In the genomic region with DNA sequence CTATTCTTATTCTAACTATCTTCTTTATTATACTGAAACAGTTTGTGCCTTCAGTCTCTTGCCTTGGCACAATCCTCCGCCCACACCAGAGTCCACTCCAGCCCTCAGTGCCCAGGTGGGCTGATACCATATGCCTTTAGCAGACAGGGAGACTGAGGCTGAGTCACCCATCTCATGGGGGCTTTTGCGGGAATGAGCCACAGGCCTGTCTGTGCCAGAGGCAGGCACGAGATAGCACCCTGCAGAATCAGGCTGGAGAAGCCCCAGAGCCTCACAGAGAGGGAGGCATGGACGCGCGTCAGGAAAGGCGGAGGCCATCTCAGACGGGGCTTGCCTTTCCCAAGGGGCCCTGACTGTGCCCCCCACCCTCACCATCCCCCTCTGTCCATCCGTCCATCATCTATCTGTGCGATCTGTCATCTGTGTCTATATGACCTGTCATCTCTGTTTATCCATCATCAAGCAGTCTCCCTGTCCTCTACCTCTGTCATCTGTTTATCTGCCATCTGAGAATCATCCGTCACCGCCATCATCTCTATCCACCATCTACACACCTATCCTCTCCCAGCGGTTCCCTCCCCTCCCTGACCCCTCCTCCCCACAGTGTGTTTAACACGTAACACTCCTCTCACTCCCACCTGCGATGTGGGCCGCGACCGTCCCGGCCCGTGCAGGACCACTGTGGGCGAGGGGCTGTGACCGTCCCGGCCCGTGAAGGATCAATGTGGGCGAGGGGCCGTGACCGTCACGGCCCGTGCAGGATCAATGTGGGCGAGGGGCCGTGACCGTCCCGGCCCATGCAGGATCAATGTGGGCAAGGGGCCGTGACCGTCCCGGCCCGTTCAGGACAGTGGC, we compare ENCODE assay signal across 1 cellular context.
TF ChIP-seq lines count a peak whose summit lies in the region.

No MANE protein-coding gene starts in this region.

TF ChIP-seq in WTC11, 78 proteins besides CTCF, POLR2A, EP300 and RAD21:
- TF ChIP-seq SP1 (CRISPR knock-in tag; conservative IDR thresholded peaks at IDR 0.05) (no peak), ZNF263 (CRISPR knock-in tag; IDR thresholded peaks at IDR 0.05; ENCODE audit: low read depth) (no peak), FOXJ3 (CRISPR knock-in tag; IDR thresholded peaks at IDR 0.05; ENCODE audit: borderline replicate concordance) (no peak), RELA (CRISPR knock-in tag; IDR thresholded peaks at IDR 0.05; ENCODE audit: borderline replicate concordance) (no peak), FOXK1 (CRISPR knock-in tag; IDR thresholded peaks at IDR 0.05) (no peak), MYBL2 (CRISPR knock-in tag; IDR thresholded peaks at IDR 0.05) (no peak), NFYB (CRISPR knock-in tag; conservative IDR thresholded peaks at IDR 0.05; ENCODE audit: low read depth) (no peak), RORB (CRISPR knock-in tag; IDR thresholded peaks at IDR 0.05) (no peak), GTF2I (CRISPR knock-in tag; conservative IDR thresholded peaks at IDR 0.05) (no peak), ZNF416 (CRISPR knock-in tag; IDR thresholded peaks at IDR 0.05) (no peak), JUN (CRISPR knock-in tag; IDR thresholded peaks at IDR 0.05) (no peak)
- TF ChIP-seq, protein P1, sequence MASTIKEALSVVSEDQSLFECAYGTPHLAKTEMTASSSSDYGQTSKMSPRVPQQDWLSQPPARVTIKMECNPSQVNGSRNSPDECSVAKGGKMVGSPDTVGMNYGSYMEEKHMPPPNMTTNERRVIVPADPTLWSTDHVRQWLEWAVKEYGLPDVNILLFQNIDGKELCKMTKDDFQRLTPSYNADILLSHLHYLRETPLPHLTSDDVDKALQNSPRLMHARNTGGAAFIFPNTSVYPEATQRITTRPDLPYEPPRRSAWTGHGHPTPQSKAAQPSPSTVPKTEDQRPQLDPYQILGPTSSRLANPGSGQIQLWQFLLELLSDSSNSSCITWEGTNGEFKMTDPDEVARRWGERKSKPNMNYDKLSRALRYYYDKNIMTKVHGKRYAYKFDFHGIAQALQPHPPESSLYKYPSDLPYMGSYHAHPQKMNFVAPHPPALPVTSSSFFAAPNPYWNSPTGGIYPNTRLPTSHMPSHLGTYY (CRISPR knock-in tag; IDR thresholded peaks at IDR 0.05), result no peak
- TF ChIP-seq, protein P2, sequence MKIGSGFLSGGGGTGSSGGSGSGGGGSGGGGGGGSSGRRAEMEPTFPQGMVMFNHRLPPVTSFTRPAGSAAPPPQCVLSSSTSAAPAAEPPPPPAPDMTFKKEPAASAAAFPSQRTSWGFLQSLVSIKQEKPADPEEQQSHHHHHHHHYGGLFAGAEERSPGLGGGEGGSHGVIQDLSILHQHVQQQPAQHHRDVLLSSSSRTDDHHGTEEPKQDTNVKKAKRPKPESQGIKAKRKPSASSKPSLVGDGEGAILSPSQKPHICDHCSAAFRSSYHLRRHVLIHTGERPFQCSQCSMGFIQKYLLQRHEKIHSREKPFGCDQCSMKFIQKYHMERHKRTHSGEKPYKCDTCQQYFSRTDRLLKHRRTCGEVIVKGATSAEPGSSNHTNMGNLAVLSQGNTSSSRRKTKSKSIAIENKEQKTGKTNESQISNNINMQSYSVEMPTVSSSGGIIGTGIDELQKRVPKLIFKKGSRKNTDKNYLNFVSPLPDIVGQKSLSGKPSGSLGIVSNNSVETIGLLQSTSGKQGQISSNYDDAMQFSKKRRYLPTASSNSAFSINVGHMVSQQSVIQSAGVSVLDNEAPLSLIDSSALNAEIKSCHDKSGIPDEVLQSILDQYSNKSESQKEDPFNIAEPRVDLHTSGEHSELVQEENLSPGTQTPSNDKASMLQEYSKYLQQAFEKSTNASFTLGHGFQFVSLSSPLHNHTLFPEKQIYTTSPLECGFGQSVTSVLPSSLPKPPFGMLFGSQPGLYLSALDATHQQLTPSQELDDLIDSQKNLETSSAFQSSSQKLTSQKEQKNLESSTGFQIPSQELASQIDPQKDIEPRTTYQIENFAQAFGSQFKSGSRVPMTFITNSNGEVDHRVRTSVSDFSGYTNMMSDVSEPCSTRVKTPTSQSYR (CRISPR knock-in tag; IDR thresholded peaks at IDR 0.05), result no peak
- TF ChIP-seq, protein P3, sequence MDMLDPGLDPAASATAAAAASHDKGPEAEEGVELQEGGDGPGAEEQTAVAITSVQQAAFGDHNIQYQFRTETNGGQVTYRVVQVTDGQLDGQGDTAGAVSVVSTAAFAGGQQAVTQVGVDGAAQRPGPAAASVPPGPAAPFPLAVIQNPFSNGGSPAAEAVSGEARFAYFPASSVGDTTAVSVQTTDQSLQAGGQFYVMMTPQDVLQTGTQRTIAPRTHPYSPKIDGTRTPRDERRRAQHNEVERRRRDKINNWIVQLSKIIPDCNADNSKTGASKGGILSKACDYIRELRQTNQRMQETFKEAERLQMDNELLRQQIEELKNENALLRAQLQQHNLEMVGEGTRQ (CRISPR knock-in tag; IDR thresholded peaks at IDR 0.05), result no peak
- TF ChIP-seq, protein P4, sequence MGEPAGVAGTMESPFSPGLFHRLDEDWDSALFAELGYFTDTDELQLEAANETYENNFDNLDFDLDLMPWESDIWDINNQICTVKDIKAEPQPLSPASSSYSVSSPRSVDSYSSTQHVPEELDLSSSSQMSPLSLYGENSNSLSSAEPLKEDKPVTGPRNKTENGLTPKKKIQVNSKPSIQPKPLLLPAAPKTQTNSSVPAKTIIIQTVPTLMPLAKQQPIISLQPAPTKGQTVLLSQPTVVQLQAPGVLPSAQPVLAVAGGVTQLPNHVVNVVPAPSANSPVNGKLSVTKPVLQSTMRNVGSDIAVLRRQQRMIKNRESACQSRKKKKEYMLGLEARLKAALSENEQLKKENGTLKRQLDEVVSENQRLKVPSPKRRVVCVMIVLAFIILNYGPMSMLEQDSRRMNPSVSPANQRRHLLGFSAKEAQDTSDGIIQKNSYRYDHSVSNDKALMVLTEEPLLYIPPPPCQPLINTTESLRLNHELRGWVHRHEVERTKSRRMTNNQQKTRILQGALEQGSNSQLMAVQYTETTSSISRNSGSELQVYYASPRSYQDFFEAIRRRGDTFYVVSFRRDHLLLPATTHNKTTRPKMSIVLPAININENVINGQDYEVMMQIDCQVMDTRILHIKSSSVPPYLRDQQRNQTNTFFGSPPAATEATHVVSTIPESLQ (CRISPR knock-in tag; IDR thresholded peaks at IDR 0.05), result no peak
- TF ChIP-seq, protein P5, sequence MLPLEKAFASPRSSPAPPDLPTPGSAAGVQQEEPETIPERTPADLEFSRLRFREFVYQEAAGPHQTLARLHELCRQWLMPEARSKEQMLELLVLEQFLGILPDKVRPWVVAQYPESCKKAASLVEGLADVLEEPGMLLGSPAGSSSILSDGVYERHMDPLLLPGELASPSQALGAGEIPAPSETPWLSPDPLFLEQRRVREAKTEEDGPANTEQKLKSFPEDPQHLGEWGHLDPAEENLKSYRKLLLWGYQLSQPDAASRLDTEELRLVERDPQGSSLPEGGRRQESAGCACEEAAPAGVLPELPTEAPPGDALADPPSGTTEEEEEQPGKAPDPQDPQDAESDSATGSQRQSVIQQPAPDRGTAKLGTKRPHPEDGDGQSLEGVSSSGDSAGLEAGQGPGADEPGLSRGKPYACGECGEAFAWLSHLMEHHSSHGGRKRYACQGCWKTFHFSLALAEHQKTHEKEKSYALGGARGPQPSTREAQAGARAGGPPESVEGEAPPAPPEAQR (CRISPR knock-in tag; IDR thresholded peaks at IDR 0.05), result no peak
- TF ChIP-seq, protein P6, sequence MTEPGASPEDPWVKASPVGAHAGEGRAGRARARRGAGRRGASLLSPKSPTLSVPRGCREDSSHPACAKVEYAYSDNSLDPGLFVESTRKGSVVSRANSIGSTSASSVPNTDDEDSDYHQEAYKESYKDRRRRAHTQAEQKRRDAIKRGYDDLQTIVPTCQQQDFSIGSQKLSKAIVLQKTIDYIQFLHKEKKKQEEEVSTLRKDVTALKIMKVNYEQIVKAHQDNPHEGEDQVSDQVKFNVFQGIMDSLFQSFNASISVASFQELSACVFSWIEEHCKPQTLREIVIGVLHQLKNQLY (CRISPR knock-in tag; IDR thresholded peaks at IDR 0.05), result no peak
- TF ChIP-seq, protein P7, sequence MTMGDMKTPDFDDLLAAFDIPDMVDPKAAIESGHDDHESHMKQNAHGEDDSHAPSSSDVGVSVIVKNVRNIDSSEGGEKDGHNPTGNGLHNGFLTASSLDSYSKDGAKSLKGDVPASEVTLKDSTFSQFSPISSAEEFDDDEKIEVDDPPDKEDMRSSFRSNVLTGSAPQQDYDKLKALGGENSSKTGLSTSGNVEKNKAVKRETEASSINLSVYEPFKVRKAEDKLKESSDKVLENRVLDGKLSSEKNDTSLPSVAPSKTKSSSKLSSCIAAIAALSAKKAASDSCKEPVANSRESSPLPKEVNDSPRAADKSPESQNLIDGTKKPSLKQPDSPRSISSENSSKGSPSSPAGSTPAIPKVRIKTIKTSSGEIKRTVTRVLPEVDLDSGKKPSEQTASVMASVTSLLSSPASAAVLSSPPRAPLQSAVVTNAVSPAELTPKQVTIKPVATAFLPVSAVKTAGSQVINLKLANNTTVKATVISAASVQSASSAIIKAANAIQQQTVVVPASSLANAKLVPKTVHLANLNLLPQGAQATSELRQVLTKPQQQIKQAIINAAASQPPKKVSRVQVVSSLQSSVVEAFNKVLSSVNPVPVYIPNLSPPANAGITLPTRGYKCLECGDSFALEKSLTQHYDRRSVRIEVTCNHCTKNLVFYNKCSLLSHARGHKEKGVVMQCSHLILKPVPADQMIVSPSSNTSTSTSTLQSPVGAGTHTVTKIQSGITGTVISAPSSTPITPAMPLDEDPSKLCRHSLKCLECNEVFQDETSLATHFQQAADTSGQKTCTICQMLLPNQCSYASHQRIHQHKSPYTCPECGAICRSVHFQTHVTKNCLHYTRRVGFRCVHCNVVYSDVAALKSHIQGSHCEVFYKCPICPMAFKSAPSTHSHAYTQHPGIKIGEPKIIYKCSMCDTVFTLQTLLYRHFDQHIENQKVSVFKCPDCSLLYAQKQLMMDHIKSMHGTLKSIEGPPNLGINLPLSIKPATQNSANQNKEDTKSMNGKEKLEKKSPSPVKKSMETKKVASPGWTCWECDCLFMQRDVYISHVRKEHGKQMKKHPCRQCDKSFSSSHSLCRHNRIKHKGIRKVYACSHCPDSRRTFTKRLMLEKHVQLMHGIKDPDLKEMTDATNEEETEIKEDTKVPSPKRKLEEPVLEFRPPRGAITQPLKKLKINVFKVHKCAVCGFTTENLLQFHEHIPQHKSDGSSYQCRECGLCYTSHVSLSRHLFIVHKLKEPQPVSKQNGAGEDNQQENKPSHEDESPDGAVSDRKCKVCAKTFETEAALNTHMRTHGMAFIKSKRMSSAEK (CRISPR knock-in tag; IDR thresholded peaks at IDR 0.05; ENCODE audit: borderline replicate concordance), result no peak
